8 cellular contexts compared by ENCODE assay signal in genomic region chr1:101081496-101082282, GRCh38. TPM values are rescaled to one million over a fixed set of nuclear protein-coding genes. Genes with fewer than 3 reads are reported as not detected.
DNase-seq lines count a peak whose midpoint lies in the region; ATAC-seq, FAIRE-seq and TF ChIP-seq lines count a peak whose summit lies in the region.

No MANE protein-coding gene starts in this region.

- no peaks in the 10 kb centered on the region for H3K9me3 Mint-ChIP-seq in MCF 10A (ENCODE audit: unreplicated experiment)

- POLR2A ChIA-PET in MCF 10A (lab: Yijun Ruan, JAX) = no interaction called here

- CTCF ChIA-PET in MCF 10A (lab: Yijun Ruan, JAX) = no interaction called here

- H3K36me3 Mint-ChIP-seq in MCF 10A (ENCODE audit: insufficient read depth, unreplicated experiment) = no peaks in the 10 kb centered on the region

- no peaks in the 10 kb centered on the region for H3K27me3 Mint-ChIP-seq in MCF 10A (ENCODE audit: insufficient read depth, unreplicated experiment)

- H3K9me3 ChIP-seq in small intestine (ENCODE audit: control insufficient read depth, low read depth) (no peaks in the 10 kb centered on the region), heart left ventricle (no peaks in the 10 kb centered on the region)

- H3K4me3 ChIP-seq in small intestine (ENCODE audit: low read depth in 1 of 2, low read length in 2 of 2) (no peak overlapping the region), heart left ventricle (no peak overlapping the region)

- intact Hi-C loops in MCF 10A (cut with micrococcal nuclease) (no loop called here), heart left ventricle (cut with DNase I) (no loop called here)

- TF ChIP-seq CTCF in MCF 10A (IDR thresholded peaks at IDR 0.05; ENCODE audit: unreplicated experiment) (no peak), heart left ventricle (IDR thresholded peaks at IDR 0.05) (no peak)

- FAIRE-seq in small intestine (lab: Jason Lieb, UNC) = no peak

- TF ChIP-seq POLR2A in heart left ventricle (IDR thresholded peaks at IDR 0.05) = no peak

- H3K4me1 ChIP-seq in small intestine (ENCODE audit: control insufficient read depth in 2 of 2, insufficient read depth in 1 of 2, low read depth in 1 of 2, low read length in 1 of 2) (no peaks in the 10 kb centered on the region), heart left ventricle (peaks cover 0 to 9% (median 0%) of the 10 kb centered on the region in 12 donors)

- H3K36me3 ChIP-seq in small intestine (ENCODE audit: control insufficient read depth in 2 of 2, insufficient read depth in 2 of 2, low read length in 2 of 2) (no peaks in the 10 kb centered on the region), heart left ventricle (peaks cover 0 to 7% (median 0%) of the 10 kb centered on the region in 9 donors)

- DNase-seq in activated T-cell treated with anti-CD3 and anti-CD28 coated beads, Interleukin-2, amount 50 U/mL, for 1 hour = peak; percentile 28
- DNase-seq in small intestine (peak; percentile 4), MCF 10A (ENCODE audit: unreplicated experiment) (no peak), heart left ventricle (no peak)

- no TSS peak for BruUV-seq in MCF 10A (replicated peaks; lab: Mats Ljungman, UMichigan)

- no peaks in the 10 kb centered on the region for H3K27me3 ChIP-seq in small intestine (ENCODE audit: control insufficient read depth in 2 of 2, insufficient read depth in 2 of 2, low read length in 2 of 2)
- H3K27me3 ChIP-seq in heart left ventricle = no peaks in the 10 kb centered on the region

- WGBS in small intestine, 3 donors = 73 to 87% (median 73%) methylated on average over 8 of the region's 8 CpGs
- WGBS in heart left ventricle, 4 donors = 86 to 90% (median 89%) methylated on average over 8 of the region's 8 CpGs

- no peak overlapping the region for H3K27ac Mint-ChIP-seq in MCF 10A (ENCODE audit: low read depth, unreplicated experiment)

- H3K4me3 Mint-ChIP-seq in MCF 10A (ENCODE audit: unreplicated experiment) = no peak overlapping the region

- H3K27ac ChIP-seq in small intestine (ENCODE audit: low read depth in 1 of 2, low read length in 1 of 2) (no peak overlapping the region), heart left ventricle (no peak overlapping the region)

- ATAC-seq in GM18508 (IDR thresholded peaks at IDR 0.05; ENCODE audit: insufficient read depth, unreplicated experiment) (peak; percentile 94), HG03097 (IDR thresholded peaks at IDR 0.05; ENCODE audit: low FRiP score, unreplicated experiment) (peak; percentile 91), GM19397 (IDR thresholded peaks at IDR 0.05; ENCODE audit: unreplicated experiment) (no peak), HG03280 (IDR thresholded peaks at IDR 0.05; ENCODE audit: unreplicated experiment) (no peak), heart left ventricle (no peak)

- H3K4me1 Mint-ChIP-seq in MCF 10A (ENCODE audit: insufficient read depth, unreplicated experiment) = no peaks in the 10 kb centered on the region

RNA-seq across cellular contexts. Expression of gene DPH5, which starts 56.1 kb away (rescaled TPM):
- polyA plus RNA-seq in small intestine (10 to 100 TPM; 16.8 to 31.2 (median 17.0) TPM), heart left ventricle (10 to 100 TPM; 28.3 to 38.1 TPM)
- total RNA-seq in MCF 10A (2022) (63.5 and 76.8 TPM in 2 replicates), heart left ventricle (10 to 100 TPM; 14.8 to 36.2 (median 26.5) TPM)

Comparison
In these comparisons a context has a peak if more than half of its experiments do, and no peak if none do; other contexts are left out.
1. ATAC-seq: peak in GM18508 (single experiment) and HG03097 (single experiment); none in GM19397 (single experiment), HG03280 (single experiment) and heart left ventricle (0 of 4).
2. DNase-seq: peak in activated T-cell treated with anti-CD3 and anti-CD28 coated beads, Interleukin-2, amount 50 U/mL, for 1 hour (single experiment) and small intestine (single experiment); none in MCF 10A (single experiment) and heart left ventricle (0 of 5).